33 cellular contexts compared by ENCODE assay signal in genomic region chr2:42026332-42026731, GRCh38. TPM values are rescaled to one million over a fixed set of nuclear protein-coding genes. Genes with fewer than 3 reads are reported as not detected.
"Had no signal": no experiment of that assay in that cellular context is flagged by ENCODE, and none has a peak within 500 bp of the region (broad histone marks: within the 10 kb centered on the region; RNA-seq: fewer than 3 reads in every experiment).

No MANE protein-coding gene starts in this region.

- H3K36me3 ChIP-seq: Peyer's patch, SJSA1, WERI-Rb-1 had no signal

- DNase-seq: activated CD4-positive, alpha-beta memory T cell treated with anti-CD3 and anti-CD28 coated beads, Interleukin-2, amount 10 ng/mL, durations not matched to agents 7 days and 5 days; activated CD4-positive, alpha-beta T cell treated with anti-CD3 and anti-CD28 coated beads for 1 hour; activated CD4-positive, alpha-beta T cell treated with anti-CD3 and anti-CD28 coated beads for 48 hours; activated CD4-positive, CD25-positive, alpha-beta regulatory T cell; activated CD8-positive, alpha-beta memory T cell treated with anti-CD3 and anti-CD28 coated beads for 24 hours; activated CD8-positive, alpha-beta memory T cell treated with anti-CD3 and anti-CD28 coated beads, Interleukin-2, amount 10 ng/mL, durations not matched to agents 7 days and 5 days; activated CD8-positive, alpha-beta memory T cell treated with anti-CD3 and anti-CD28 coated beads, Interleukin-2, amount 50 U/mL, for 48 hours; activated effector memory CD4-positive, alpha-beta T cell treated with Interleukin-2 at 50 U/mL for 16 hours; activated naive CD4-positive, alpha-beta T cell treated with anti-CD3 and anti-CD28 coated beads, Interleukin-2, amount 10 ng/mL, durations not matched to agents 7 days and 5 days; activated naive CD8-positive, alpha-beta T cell treated with anti-CD3 and anti-CD28 coated beads, Interleukin-2, amount 50 U/mL, for 24 hours; activated T-cell treated with anti-CD3 and anti-CD28 coated beads, Interleukin-2, amount 50 U/mL, for 48 hours; anterior cingulate cortex; NCI-H1092 treated with DMSO at 0.1 percent for 48 hours; NCI-H1417 treated with DMSO at 0.1 percent for 48 hours; NCI-H187 treated with DMSO at 0.1 percent for 48 hours; NCI-H2081; NCI-H226; NCI-H524 treated with DMSO at 0.1 percent for 48 hours; NK-92 treated with Interleukin-12 subunit alpha and Interleukin-12 subunit beta, amount 100 ng/mL, for 24 hours; PC-3; Peyer's patch; RPMI8226; SHP77 treated with DMSO at 0.1 percent for 48 hours; SW 1271; T-helper 1 cell; T-helper 2 cell; T1000; WERI-Rb-1 had no signal

- H3K4me3 Mint-ChIP-seq: activated CD4-positive, alpha-beta memory T cell treated with anti-CD3 and anti-CD28 coated beads, Interleukin-2, amount 10 ng/mL, durations not matched to agents 7 days and 5 days; activated CD8-positive, alpha-beta memory T cell treated with anti-CD3 and anti-CD28 coated beads, Interleukin-2, amount 10 ng/mL, durations not matched to agents 7 days and 5 days; activated naive CD4-positive, alpha-beta T cell treated with anti-CD3 and anti-CD28 coated beads, Interleukin-2, amount 10 ng/mL, durations not matched to agents 7 days and 5 days; activated naive CD8-positive, alpha-beta T cell; activated naive CD8-positive, alpha-beta T cell treated with anti-CD3 and anti-CD28 coated beads, Interleukin-2, amount 50 U/mL, for 24 hours; brain had no signal

- ATAC-seq: activated CD8-positive, alpha-beta memory T cell treated with anti-CD3 and anti-CD28 coated beads, Interleukin-2, amount 10 ng/mL, durations not matched to agents 7 days and 5 days; activated naive CD8-positive, alpha-beta T cell treated with anti-CD3 and anti-CD28 coated beads, Interleukin-2, amount 50 U/mL, for 24 hours; K562; PC-3 had no signal

- H3K9me3 Mint-ChIP-seq: activated CD4-positive, alpha-beta memory T cell treated with anti-CD3 and anti-CD28 coated beads, Interleukin-2, amount 10 ng/mL, durations not matched to agents 7 days and 5 days; activated naive CD4-positive, alpha-beta T cell treated with anti-CD3 and anti-CD28 coated beads, Interleukin-2, amount 10 ng/mL, durations not matched to agents 7 days and 5 days; activated naive CD8-positive, alpha-beta T cell treated with anti-CD3 and anti-CD28 coated beads, Interleukin-2, amount 50 U/mL, for 24 hours had no signal

- H3K27ac Mint-ChIP-seq: activated CD4-positive, alpha-beta memory T cell treated with anti-CD3 and anti-CD28 coated beads, Interleukin-2, amount 10 ng/mL, durations not matched to agents 7 days and 5 days; activated CD8-positive, alpha-beta memory T cell treated with anti-CD3 and anti-CD28 coated beads, Interleukin-2, amount 10 ng/mL, durations not matched to agents 7 days and 5 days; activated naive CD4-positive, alpha-beta T cell treated with anti-CD3 and anti-CD28 coated beads, Interleukin-2, amount 10 ng/mL, durations not matched to agents 7 days and 5 days; activated naive CD8-positive, alpha-beta T cell; activated naive CD8-positive, alpha-beta T cell treated with anti-CD3 and anti-CD28 coated beads, Interleukin-2, amount 50 U/mL, for 24 hours had no signal

- H3K27me3 ChIP-seq: Peyer's patch, SJSA1 had no signal

- H3K4me1 Mint-ChIP-seq: activated CD4-positive, alpha-beta memory T cell treated with anti-CD3 and anti-CD28 coated beads, Interleukin-2, amount 10 ng/mL, durations not matched to agents 7 days and 5 days; activated CD8-positive, alpha-beta memory T cell treated with anti-CD3 and anti-CD28 coated beads, Interleukin-2, amount 10 ng/mL, durations not matched to agents 7 days and 5 days; activated naive CD4-positive, alpha-beta T cell treated with anti-CD3 and anti-CD28 coated beads, Interleukin-2, amount 10 ng/mL, durations not matched to agents 7 days and 5 days had no signal

- H3K9me3 ChIP-seq: Peyer's patch, SJSA1 had no signal

- FAIRE-seq: bronchial epithelial cell, K562 had no signal

- H3K27ac ChIP-seq: Peyer's patch, SJSA1, WERI-Rb-1 had no signal

- H3K4me3 ChIP-seq: K562, Peyer's patch, SJSA1 had no signal

- H3K36me3 Mint-ChIP-seq: activated CD8-positive, alpha-beta memory T cell treated with anti-CD3 and anti-CD28 coated beads, Interleukin-2, amount 10 ng/mL, durations not matched to agents 7 days and 5 days; activated naive CD4-positive, alpha-beta T cell treated with anti-CD3 and anti-CD28 coated beads, Interleukin-2, amount 10 ng/mL, durations not matched to agents 7 days and 5 days; activated naive CD8-positive, alpha-beta T cell; brain had no signal

RNA-seq across cellular contexts. Expression of gene PKDCC, which starts 21.5 kb away (rescaled TPM):
- total RNA-seq: activated CD4-positive, alpha-beta memory T cell treated with anti-CD3 and anti-CD28 coated beads, Interleukin-2, amount 10 ng/mL, durations not matched to agents 7 days and 5 days; activated CD8-positive, alpha-beta memory T cell treated with anti-CD3 and anti-CD28 coated beads, Interleukin-2, amount 10 ng/mL, durations not matched to agents 7 days and 5 days had no signal
